ENCODE assay signal across 16 cellular contexts in the genomic region with DNA sequence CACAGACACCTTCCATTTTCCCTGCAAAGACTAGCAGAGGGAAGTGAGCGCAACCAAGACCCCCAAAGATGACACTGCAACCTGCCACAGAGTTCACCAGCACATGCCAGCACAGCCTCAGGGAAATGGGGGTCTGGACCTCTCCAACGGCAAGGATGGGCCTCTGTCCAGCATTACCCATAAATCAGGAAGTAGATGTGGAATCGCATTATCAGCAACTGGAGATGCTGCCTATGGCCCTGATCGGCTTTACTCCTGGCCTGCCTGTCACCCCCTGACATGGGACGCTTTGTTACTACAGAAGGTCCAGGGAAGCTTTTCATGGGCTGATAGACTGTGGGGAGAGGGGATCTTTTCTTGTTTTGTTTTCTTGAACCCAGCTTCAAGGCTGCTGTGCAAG. TPM values are rescaled to one million over a fixed set of nuclear protein-coding genes. Genes with fewer than 3 reads are reported as not detected.
DNase-seq lines count a peak whose midpoint lies in the region; ATAC-seq, FAIRE-seq and TF ChIP-seq lines count a peak whose summit lies in the region.
"Had no signal": no experiment of that assay in that cellular context is flagged by ENCODE, and none has a peak within 500 bp of the region (broad histone marks: within the 10 kb centered on the region; RNA-seq: fewer than 3 reads in every experiment).

No MANE protein-coding gene starts in this region.

- 75 to 79% (median 78%) methylated on average over 5 of the region's 5 CpGs for WGBS in psoas muscle, 3 donors

- TF ChIP-seq CTCF in natural killer cell (IDR thresholded peaks at IDR 0.05) (no peak), brain (conservative IDR thresholded peaks at IDR 0.05) (no peak), neural crest cell (conservative IDR thresholded peaks at IDR 0.05) (no peak), psoas muscle (IDR thresholded peaks at IDR 0.05) (no peak)

- H3K36me3 ChIP-seq in psoas muscle (ENCODE audit: insufficient read depth in 1 of 2, low read depth in 1 of 2) = no peaks in the 10 kb centered on the region
- H3K36me3 ChIP-seq: BLaER1 had no signal

- intact Hi-C loops in natural killer cell (cut with micrococcal nuclease) (no loop called here), psoas muscle (cut with DNase I) (no loop called here)

- peaks cover 0 to 53% (median 19%) of the 10 kb centered on the region in 3 donors for H3K27me3 ChIP-seq in psoas muscle (ENCODE audit: insufficient read depth in 3 of 3, low read length in 2 of 3)

- H3K27ac ChIP-seq in psoas muscle = no peak overlapping the region
- H3K27ac ChIP-seq: 22Rv1, BLaER1, KMS-11 had no signal

- H3K36me3 Mint-ChIP-seq in natural killer cell treated with Interleukin-12 subunit alpha and Interleukin-12 subunit beta and Interleukin-15 and Interleukin-18, amount 100 ng/mL, for 72 hours = no peaks in the 10 kb centered on the region
- H3K36me3 Mint-ChIP-seq in natural killer cell (no peaks in the 10 kb centered on the region), brain (no peaks in the 10 kb centered on the region), neural crest cell (ENCODE audit: low read depth) (no peaks in the 10 kb centered on the region)
- H3K36me3 Mint-ChIP-seq: CD4-positive, alpha-beta memory T cell had no signal

- peaks cover 4% of the 10 kb centered on the region for H3K4me1 ChIP-seq in psoas muscle

- no peak overlapping the region for H3K4me3 Mint-ChIP-seq in natural killer cell treated with Interleukin-12 subunit alpha and Interleukin-12 subunit beta and Interleukin-15 and Interleukin-18, amount 100 ng/mL, for 72 hours
- H3K4me3 Mint-ChIP-seq in natural killer cell = no peak overlapping the region
- peak overlapping the region; percentile 89 to 98 (median 93) for H3K4me3 Mint-ChIP-seq in brain
- H3K4me3 Mint-ChIP-seq in neural crest cell = peak overlapping the region; percentile 71

- no peak overlapping the region for H3K4me3 ChIP-seq in psoas muscle
- H3K4me3 ChIP-seq: BLaER1 had no signal

- FAIRE-seq in GM19239 (lab: Jason Lieb, UNC) = no peak

- no peak for ATAC-seq in natural killer cell treated with Interleukin-12 subunit alpha and Interleukin-12 subunit beta and Interleukin-15 and Interleukin-18, amount 100 ng/mL, for 72 hours
- no peak for ATAC-seq in natural killer cell
- no peak for ATAC-seq in psoas muscle

- peaks cover 14 to 15% of the 10 kb centered on the region in 2 donors for H3K4me1 Mint-ChIP-seq in natural killer cell treated with Interleukin-12 subunit alpha and Interleukin-12 subunit beta and Interleukin-15 and Interleukin-18, amount 100 ng/mL, for 72 hours (ENCODE audit: low read depth in 2 of 2)
- H3K4me1 Mint-ChIP-seq in natural killer cell (peaks cover 7 to 20% of the 10 kb centered on the region in 2 donors), brain (peaks cover 76% of the 10 kb centered on the region), neural crest cell (peaks cover 34% of the 10 kb centered on the region)

- DNase-seq in natural killer cell treated with Interleukin-12 subunit alpha and Interleukin-12 subunit beta and Interleukin-15 and Interleukin-18, amount 100 ng/mL, for 72 hours (ENCODE audit: low spot score) = peak; percentile 6
- DNase-seq in natural killer cell (no peak), neural crest cell (ENCODE audit: low read depth, low spot score) (no peak), GM19239 (ENCODE audit: insufficient read length, low spot score) (no peak), NCI-H187 treated with DMSO at 0.1 percent for 48 hours (lab: John Stamatoyannopoulos, UW) (no peak), psoas muscle (no peak)
- DNase-seq: Calu3; CD4-positive, alpha-beta memory T cell; DMS79 treated with DMSO at 0.1 percent for 48 hours; GF-D8; GOT3; H9 had no signal

- peaks cover 5 to 9% of the 10 kb centered on the region in 2 donors for H3K27me3 Mint-ChIP-seq in natural killer cell treated with Interleukin-12 subunit alpha and Interleukin-12 subunit beta and Interleukin-15 and Interleukin-18, amount 100 ng/mL, for 72 hours
- H3K27me3 Mint-ChIP-seq in natural killer cell (ENCODE audit: low read depth in 2 of 2) = peaks cover 7 to 12% of the 10 kb centered on the region in 2 donors
- H3K27me3 Mint-ChIP-seq in brain = peaks cover 18% of the 10 kb centered on the region
- H3K27me3 Mint-ChIP-seq in neural crest cell (ENCODE audit: low read depth) = peaks cover 49% of the 10 kb centered on the region

- H3K9me3 Mint-ChIP-seq in natural killer cell treated with Interleukin-12 subunit alpha and Interleukin-12 subunit beta and Interleukin-15 and Interleukin-18, amount 100 ng/mL, for 72 hours = no peaks in the 10 kb centered on the region
- H3K9me3 Mint-ChIP-seq in natural killer cell (no peaks in the 10 kb centered on the region), brain (no peaks in the 10 kb centered on the region), neural crest cell (no peaks in the 10 kb centered on the region)
- H3K9me3 Mint-ChIP-seq: CD4-positive, alpha-beta memory T cell; H9 had no signal

- H3K27ac Mint-ChIP-seq in natural killer cell treated with Interleukin-12 subunit alpha and Interleukin-12 subunit beta and Interleukin-15 and Interleukin-18, amount 100 ng/mL, for 72 hours = no peak overlapping the region
- no peak overlapping the region for H3K27ac Mint-ChIP-seq in natural killer cell
- peak overlapping the region in 3 of 5 experiments; percentile 95 to 99 (median 99) for H3K27ac Mint-ChIP-seq in brain
- H3K27ac Mint-ChIP-seq in neural crest cell (ENCODE audit: unreplicated experiment) = no peak overlapping the region
- H3K27ac Mint-ChIP-seq: CD4-positive, alpha-beta memory T cell; H9 had no signal

- no peaks in the 10 kb centered on the region for H3K9me3 ChIP-seq in psoas muscle
- H3K9me3 ChIP-seq: BLaER1 had no signal

RNA-seq across cellular contexts. Expression of a gene that starts 41.4 kb away (rescaled TPM):
- 10 to 100 TPM; 21.6 to 30.5 TPM for total RNA-seq in natural killer cell treated with Interleukin-12 subunit alpha and Interleukin-12 subunit beta and Interleukin-15 and Interleukin-18, amount 100 ng/mL, for 72 hours
- 10 to 100 TPM; 27.3 to 40.8 (median 29.3) TPM for total RNA-seq in natural killer cell
- 6.9 TPM for polyA plus RNA-seq in brain (ENCODE audit: insufficient read depth, low read depth, low replicate concordance)
- total RNA-seq in neural crest cell = 2.3 and 2.5 TPM in 2 replicates
- under 1 TPM; 0.30 to 0.86 (median 0.58) TPM for total RNA-seq in psoas muscle
- under 1 TPM; 0.14 to 0.46 (median 0.26) TPM for polyA plus RNA-seq in psoas muscle

RNA-seq across cellular contexts. Expression of a gene that starts 43.8 kb away (rescaled TPM):
- 10 to 100 TPM; 28.5 to 33.2 TPM for total RNA-seq in natural killer cell treated with Interleukin-12 subunit alpha and Interleukin-12 subunit beta and Interleukin-15 and Interleukin-18, amount 100 ng/mL, for 72 hours
- 100 to 1,000 TPM in 1 of 3 donors, 10 to 100 TPM in 2; 83.2 to 110 (median 83.7) TPM for total RNA-seq in natural killer cell
- polyA plus RNA-seq in brain (ENCODE audit: insufficient read depth, low read depth, low replicate concordance) = 63.1 TPM
- 20.6 and 21.5 TPM in 2 replicates for total RNA-seq in neural crest cell
- 10 to 100 TPM in 3 of 4 donors, 1 to 10 TPM in 1; 8.8 to 22.5 (median 11.6) TPM for total RNA-seq in psoas muscle
- polyA plus RNA-seq in psoas muscle = 10 to 100 TPM; 11.6 to 26.1 (median 20.5) TPM

RNA-seq across cellular contexts. Expression of a gene that starts 46.4 kb away (rescaled TPM):
- 10 to 100 TPM; 18.5 to 23.7 TPM for total RNA-seq in natural killer cell treated with Interleukin-12 subunit alpha and Interleukin-12 subunit beta and Interleukin-15 and Interleukin-18, amount 100 ng/mL, for 72 hours
- total RNA-seq in natural killer cell (10 to 100 TPM in 2 of 3 donors, 1 to 10 TPM in 1; 8.8 to 10.6 (median 10.2) TPM), neural crest cell (18.4 and 24.2 TPM in 2 replicates), psoas muscle (1 to 10 TPM; 4.2 to 7.9 (median 6.0) TPM)
- polyA plus RNA-seq in brain (ENCODE audit: insufficient read depth, low read depth, low replicate concordance) (6.3 TPM), psoas muscle (1 to 10 TPM; 3.4 to 7.4 (median 5.0) TPM)

Comparison
In these comparisons a context has a peak if more than half of its experiments do, and no peak if none do; other contexts are left out.
1. H3K27ac Mint-ChIP-seq: peak in brain (3 of 5); none in natural killer cell treated with Interleukin-12 subunit alpha and Interleukin-12 subunit beta and Interleukin-15 and Interleukin-18, amount 100 ng/mL, for 72 hours (0 of 2), natural killer cell (0 of 2) and neural crest cell (single experiment).
2. H3K4me3 Mint-ChIP-seq: peak in brain (5 of 5) and neural crest cell (single experiment); none in natural killer cell treated with Interleukin-12 subunit alpha and Interleukin-12 subunit beta and Interleukin-15 and Interleukin-18, amount 100 ng/mL, for 72 hours (single experiment) and natural killer cell (single experiment).